Comparison of ENCODE assay signal across 35 cellular contexts in the genomic region with DNA sequence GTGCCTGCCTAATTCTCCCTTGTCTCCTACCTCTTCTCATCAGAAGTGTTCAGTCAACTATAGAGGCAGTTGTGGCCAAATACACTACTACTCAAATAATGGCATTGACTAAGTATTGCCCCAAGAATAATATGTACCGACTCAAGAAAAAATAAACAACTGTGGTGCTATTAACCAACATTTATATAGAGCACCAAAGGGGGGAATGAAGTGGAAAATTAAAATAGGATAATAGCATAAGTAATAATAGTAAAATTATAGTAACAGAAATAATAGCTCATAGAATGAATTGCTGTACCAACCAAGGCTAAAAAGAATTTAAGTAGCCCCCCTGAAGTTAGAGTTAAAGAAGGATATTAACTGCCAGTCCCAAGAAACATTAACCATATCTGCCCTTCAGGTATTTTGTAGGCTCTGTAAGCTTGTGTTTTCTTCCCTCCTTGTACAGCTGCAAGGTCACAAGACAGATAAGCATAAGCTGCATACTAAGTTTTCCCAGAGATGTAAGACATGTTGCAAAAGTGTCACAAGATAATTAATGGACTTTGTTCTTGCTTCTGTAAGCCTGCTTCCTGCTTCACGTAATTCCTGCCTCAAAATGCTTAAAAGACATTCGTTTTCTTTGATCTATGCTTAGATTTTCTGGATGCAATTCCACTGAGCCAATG. TPM values are rescaled to one million over a fixed set of nuclear protein-coding genes. Genes with fewer than 3 reads are reported as not detected.
"Had no signal": no experiment of that assay in that cellular context is flagged by ENCODE, and none has a peak within 500 bp of the region (broad histone marks: within the 10 kb centered on the region; RNA-seq: fewer than 3 reads in every experiment).

No MANE protein-coding gene starts in this region.

- DNase-seq: activated B cell treated with CpG ODN at 0.5 μM for 24 hours; activated CD4-positive, alpha-beta T cell treated with anti-CD3 and anti-CD28 coated beads for 1 hour; activated CD4-positive, alpha-beta T cell treated with anti-CD3 and anti-CD28 coated beads, Interleukin-2, amount 10 ng/mL, durations not matched to agents 24 days and 14 days; activated CD4-positive, alpha-beta T cell treated with anti-CD3 and anti-CD28 coated beads, Interleukin-2, amount 50 U/mL, for 48 hours; activated effector memory CD4-positive, alpha-beta T cell treated with Interleukin-2 at 50 U/mL for 16 hours; activated naive CD4-positive, alpha-beta T cell; activated T-cell treated with anti-CD3 and anti-CD28 coated beads, Interleukin-2, amount 50 U/mL, for 24 hours; amniotic stem cell; central memory CD4-positive, alpha-beta T cell; MV-4-11; NCI-H1092 treated with DMSO at 0.1 percent for 48 hours; NCI-H1417 treated with DMSO at 0.1 percent for 48 hours; NCI-H1694; NCI-H2029; NCI-H2107; NCI-H2171 treated with DMSO at 0.1 percent for 48 hours; NCI-H226; NCI-H510A; NCI-H526 treated with DMSO at 0.1 percent for 48 hours; NCI-H82; OCI-M1; RPMI8226; T-cell; T-helper 2 cell; T1000 had no signal

- H3K4me3 ChIP-seq: ascending aorta, body of pancreas, SK-N-MC had no signal

- H3K4me1 Mint-ChIP-seq: activated CD4-positive, alpha-beta T cell treated with anti-CD3 and anti-CD28 coated beads, Interleukin-2, amount 10 ng/mL, durations not matched to agents 24 days and 14 days; activated naive CD4-positive, alpha-beta T cell treated with anti-CD3 and anti-CD28 coated beads, Interleukin-2, amount 50 U/mL, for 24 hours; T-cell had no signal

- H3K27ac ChIP-seq: ascending aorta, SK-N-MC had no signal

- H3K4me1 ChIP-seq: ascending aorta had no signal

- H3K4me3 Mint-ChIP-seq: activated B cell treated with CpG ODN at 0.5 μM for 24 hours; activated CD4-positive, alpha-beta T cell treated with anti-CD3 and anti-CD28 coated beads, Interleukin-2, amount 10 ng/mL, durations not matched to agents 24 days and 14 days; activated CD8-positive, alpha-beta memory T cell treated with anti-CD3 and anti-CD28 coated beads, Interleukin-2, amount 10 ng/mL, durations not matched to agents 7 days and 5 days; activated naive CD4-positive, alpha-beta T cell treated with anti-CD3 and anti-CD28 coated beads, Interleukin-2, amount 50 U/mL, for 24 hours; activated T-cell treated with anti-CD3 and anti-CD28 coated beads, Interleukin-2, amount 50 U/mL, for 24 hours; activated T-helper 1 cell treated with anti-CD3 and anti-CD28 coated beads, Interleukin-12 subunit alpha, Interleukin-12 subunit beta, Interleukin-2, Interleukin-4 antibody, amounts not matched to agents 30 ng/mL and 10 ng/mL and 1 ng/mL, durations not matched to agents 14 hours and 24 hours and 36 hours; T-cell had no signal

- H3K27ac Mint-ChIP-seq: activated B cell treated with CpG ODN at 0.5 μM for 24 hours; activated CD4-positive, alpha-beta T cell treated with anti-CD3 and anti-CD28 coated beads, Interleukin-2, amount 10 ng/mL, durations not matched to agents 24 days and 14 days; activated CD8-positive, alpha-beta memory T cell treated with anti-CD3 and anti-CD28 coated beads, Interleukin-2, amount 10 ng/mL, durations not matched to agents 7 days and 5 days; activated naive CD4-positive, alpha-beta T cell treated with anti-CD3 and anti-CD28 coated beads, Interleukin-2, amount 50 U/mL, for 24 hours; activated T-cell treated with anti-CD3 and anti-CD28 coated beads, Interleukin-2, amount 50 U/mL, for 24 hours; activated T-helper 1 cell treated with anti-CD3 and anti-CD28 coated beads, Interleukin-12 subunit alpha, Interleukin-12 subunit beta, Interleukin-2, Interleukin-4 antibody, amounts not matched to agents 30 ng/mL and 10 ng/mL and 1 ng/mL, durations not matched to agents 14 hours and 24 hours and 36 hours; T-cell had no signal

- H3K27me3 Mint-ChIP-seq: activated B cell treated with CpG ODN at 0.5 μM for 24 hours; activated CD4-positive, alpha-beta T cell treated with anti-CD3 and anti-CD28 coated beads, Interleukin-2, amount 10 ng/mL, durations not matched to agents 24 days and 14 days; activated CD8-positive, alpha-beta memory T cell treated with anti-CD3 and anti-CD28 coated beads, Interleukin-2, amount 10 ng/mL, durations not matched to agents 7 days and 5 days; activated naive CD4-positive, alpha-beta T cell treated with anti-CD3 and anti-CD28 coated beads, Interleukin-2, amount 50 U/mL, for 24 hours; activated T-cell treated with anti-CD3 and anti-CD28 coated beads, Interleukin-2, amount 50 U/mL, for 24 hours; T-cell had no signal

- H3K27me3 ChIP-seq: ascending aorta, body of pancreas had no signal

RNA-seq across cellular contexts. Expression of a gene that starts 52.2 kb away (rescaled TPM):
- total RNA-seq: activated B cell treated with CpG ODN at 0.5 μM for 24 hours; activated CD4-positive, alpha-beta T cell treated with anti-CD3 and anti-CD28 coated beads, Interleukin-2, amount 10 ng/mL, durations not matched to agents 24 days and 14 days; activated CD8-positive, alpha-beta memory T cell treated with anti-CD3 and anti-CD28 coated beads, Interleukin-2, amount 10 ng/mL, durations not matched to agents 7 days and 5 days; activated T-helper 1 cell treated with anti-CD3 and anti-CD28 coated beads, Interleukin-12 subunit alpha, Interleukin-12 subunit beta, Interleukin-2, Interleukin-4 antibody, amounts not matched to agents 30 ng/mL and 10 ng/mL and 1 ng/mL, durations not matched to agents 14 hours and 24 hours and 36 hours; ascending aorta; body of pancreas; bronchial epithelial cell; LHCN-M2; M059J; Right ventricle myocardium inferior; T-cell had no signal
